ENCODE assay signal across 13 cellular contexts in the genomic region with DNA sequence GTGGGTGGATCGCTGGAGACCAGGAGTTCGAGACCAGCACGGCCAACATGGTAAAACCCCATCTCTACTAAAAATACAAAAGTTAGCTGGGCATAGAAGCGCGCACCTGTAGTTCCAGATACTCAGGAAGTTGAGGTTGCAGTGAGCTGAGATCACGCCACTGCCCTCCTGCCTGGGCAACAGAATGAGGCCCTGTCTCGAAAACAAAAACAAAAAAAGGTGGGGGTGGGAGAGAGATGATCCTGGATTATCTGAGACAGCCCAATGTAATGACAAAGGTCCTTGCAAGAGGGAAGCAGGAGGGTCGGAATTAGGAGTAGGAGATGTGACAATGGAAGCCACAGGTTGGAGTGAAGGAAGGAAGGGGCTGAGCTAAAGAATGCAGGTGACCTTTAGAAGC.
DNase-seq lines count a peak whose midpoint lies in the region; ATAC-seq and TF ChIP-seq lines count a peak whose summit lies in the region.
"Had no signal": no experiment of that assay in that cellular context is flagged by ENCODE, and none has a peak within 500 bp of the region (broad histone marks: within the 10 kb centered on the region; RNA-seq: fewer than 3 reads in every experiment).

No MANE protein-coding gene starts in this region.

- in situ Hi-C loops in HAP-1 (cut with MboI; ENCODE audit: low sequenced_read_pairs): no loop called here

- peaks cover 46% of the 10 kb centered on the region for H3K4me1 ChIP-seq in cardiac muscle cell (ENCODE audit: low read depth)
- peaks cover 4% of the 10 kb centered on the region for H3K4me1 ChIP-seq in endodermal cell (ENCODE audit: control insufficient read depth, insufficient read depth, low read length)
- peaks cover 0 to 16% (median 9%) of the 10 kb centered on the region in 4 donors for H3K4me1 ChIP-seq in tibial artery
- H3K4me1 ChIP-seq in HAP-1: no peaks in the 10 kb centered on the region

- intact Hi-C loops in Right ventricle myocardium superior (cut with DNase I) (no loop called here), tibial artery (cut with DNase I; ENCODE audit: low total_unique reads) (no loop called here)

- peak overlapping the region; percentile 31 to 69 (median 42) for H3K4me3 Mint-ChIP-seq in T-cell
- H3K4me3 Mint-ChIP-seq in endodermal cell: no peak overlapping the region

- no peak for TF ChIP-seq CTCF in cardiac muscle cell (IDR thresholded peaks at IDR 0.05; ENCODE audit: low read depth, low read length)
- no peak for TF ChIP-seq CTCF in endodermal cell (conservative IDR thresholded peaks at IDR 0.05)
- TF ChIP-seq CTCF in tibial artery (IDR thresholded peaks at IDR 0.05): no peak

- ATAC-seq in Right ventricle myocardium superior (ENCODE audit: poor library complexity) (no peak), T-cell (replicated peaks in 1 of 4) (peak in 2 of 4 experiments; percentile 49 to 54)

- H3K4me1 Mint-ChIP-seq in T-cell: peaks cover 64 to 77% (median 68%) of the 10 kb centered on the region in 3 donors
- peaks cover 15% of the 10 kb centered on the region for H3K4me1 Mint-ChIP-seq in endodermal cell

- DNase-seq in cardiac muscle cell (ENCODE audit: low read depth in 1 of 2, low spot score in 1 of 2): no peak
- no peak for DNase-seq in Right ventricle myocardium superior
- peak in 10 of 34 experiments; percentile 3 to 26 (median 8) for DNase-seq in T-cell
- no peak for DNase-seq in endodermal cell
- DNase-seq in NCI-H2196 treated with DMSO at 0.1 percent for 48 hours (lab: John Stamatoyannopoulos, UW; ENCODE audit: unreplicated experiment): no peak
- no peak for DNase-seq in tibial artery
- DNase-seq in HAP-1 (ENCODE audit: low spot score in 2 of 2): no peak
- no peak for DNase-seq in epidermal melanocyte (ENCODE audit: insufficient read length, low spot score)
- DNase-seq: anterior cingulate cortex; effector CD4-positive, alpha-beta T cell; NCI-H1417; NCI-H526 treated with DMSO at 0.1 percent for 48 hours; occipital lobe had no signal

- H3K27me3 ChIP-seq in cardiac muscle cell: no peaks in the 10 kb centered on the region
- H3K27me3 ChIP-seq in endodermal cell (ENCODE audit: control insufficient read depth, insufficient read depth, low read length, poor library complexity, severe bottlenecking): no peaks in the 10 kb centered on the region
- H3K27me3 ChIP-seq in tibial artery: no peaks in the 10 kb centered on the region
- no peaks in the 10 kb centered on the region for H3K27me3 ChIP-seq in HAP-1 (ENCODE audit: low read depth)

- POLR2A ChIA-PET in T-cell (lab: Charles Lee): interaction anchor here (0.6 to 1.4 kb wide), 7 partner anchors 20 to 1420 kb away, joined by 3 to 13 read pairs (median 4); no protein-coding TSS in a partner anchor

- H3K36me3 Mint-ChIP-seq in T-cell: peaks cover 34% of the 10 kb centered on the region
- H3K36me3 Mint-ChIP-seq in endodermal cell (ENCODE audit: low read depth): peaks cover 16% of the 10 kb centered on the region

- no peak overlapping the region for H3K9ac ChIP-seq in endodermal cell (ENCODE audit: extremely low read depth, low read length, poor library complexity, severe bottlenecking)

- H3K4me3 ChIP-seq in cardiac muscle cell (no peak overlapping the region), endodermal cell (ENCODE audit: low read length) (no peak overlapping the region), tibial artery (no peak overlapping the region), HAP-1 (no peak overlapping the region)

- no peaks in the 10 kb centered on the region for H3K9me3 Mint-ChIP-seq in T-cell
- H3K9me3 Mint-ChIP-seq in endodermal cell: no peaks in the 10 kb centered on the region

- CTCF ChIA-PET in T-cell (lab: Charles Lee): interaction anchor here (0.6 to 1.1 kb wide), 6 partner anchors 24 to 403 kb away, joined by 3 to 4 read pairs (median 3); no protein-coding TSS in a partner anchor

- H3K36me3 ChIP-seq in cardiac muscle cell (peaks cover 12% of the 10 kb centered on the region), endodermal cell (ENCODE audit: control insufficient read depth, insufficient read depth, low read length) (peaks cover 30% of the 10 kb centered on the region), tibial artery (peaks cover 5 to 30% (median 30%) of the 10 kb centered on the region in 3 donors), HAP-1 (replicated peaks) (0 out of 2 replicates have a peak, but pooled peaks cover 3% of the 10 kb centered on the region)

- peak overlapping the region; percentile 48 for H3K27ac ChIP-seq in cardiac muscle cell
- H3K27ac ChIP-seq in endodermal cell (ENCODE audit: low read depth, low read length): no peak overlapping the region
- H3K27ac ChIP-seq in tibial artery: no peak overlapping the region

- 90 to 93% methylated on average over 3 to 8 of the region's 8 CpGs for WGBS in endodermal cell (ENCODE audit: insufficient coverage in 1 of 2, insufficient read length in 1 of 2), 2 experiments

- H3K9me3 ChIP-seq in cardiac muscle cell (ENCODE audit: low read depth) (no peaks in the 10 kb centered on the region), endodermal cell (ENCODE audit: control insufficient read depth, low read length) (no peaks in the 10 kb centered on the region), tibial artery (no peaks in the 10 kb centered on the region), HAP-1 (no peaks in the 10 kb centered on the region)

- H3K27me3 Mint-ChIP-seq in T-cell (no peaks in the 10 kb centered on the region), endodermal cell (ENCODE audit: insufficient read depth) (no peaks in the 10 kb centered on the region)

- H3K27ac Mint-ChIP-seq in T-cell: peak overlapping the region; percentile 96 to 97
- peak overlapping the region; percentile 22 for H3K27ac Mint-ChIP-seq in endodermal cell
